1 cellular context compared by ENCODE assay signal in the genomic region with DNA sequence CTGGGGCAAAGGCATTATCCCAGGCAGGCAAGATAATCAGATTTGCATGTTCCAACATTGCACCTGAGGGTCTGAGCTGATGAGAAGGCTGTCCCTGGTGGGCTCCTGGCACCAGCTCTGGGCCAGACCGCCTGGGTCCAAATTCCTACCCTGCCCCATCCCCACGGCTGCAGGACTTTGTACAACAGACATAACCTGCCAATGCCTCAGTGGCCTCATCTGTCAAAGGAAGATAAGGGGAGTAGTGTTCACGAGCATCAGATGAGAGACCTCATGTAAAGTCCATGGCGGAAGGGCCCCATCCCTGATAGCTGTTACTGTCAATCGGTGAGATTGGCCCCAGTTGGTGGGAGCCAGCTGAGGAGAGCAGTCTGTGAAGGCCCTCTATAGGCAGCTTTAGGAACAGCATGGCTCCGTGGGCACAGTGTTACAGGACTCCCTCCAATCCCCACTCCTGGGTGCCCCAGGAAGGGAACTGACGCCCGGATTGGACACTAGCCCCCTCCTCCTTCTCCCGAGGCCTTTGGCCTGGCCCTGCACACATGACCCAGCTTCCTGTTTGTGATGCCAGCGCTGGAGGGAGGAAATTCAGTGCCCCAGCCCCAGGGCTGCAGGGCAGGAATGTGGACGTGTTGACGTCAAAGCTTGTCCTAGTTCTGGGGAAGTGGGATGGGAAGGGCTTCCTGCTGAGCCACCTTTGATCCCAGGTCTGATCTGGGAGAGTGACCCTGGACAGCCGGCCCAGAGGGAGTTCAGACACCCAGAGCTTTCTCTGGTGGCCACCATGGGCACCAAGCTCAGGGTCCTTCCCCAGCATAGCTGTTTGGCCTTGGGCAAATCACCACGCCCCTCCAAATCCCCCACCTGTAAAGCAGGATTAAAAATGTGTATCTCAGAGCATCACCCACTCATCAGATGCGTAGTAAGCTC.
TF ChIP-seq lines count a peak whose summit lies in the region.

No MANE protein-coding gene starts in this region.

TF ChIP-seq in HepG2, 621 proteins besides CTCF, POLR2A, EP300 and RAD21 (continued from another document and continues in another):
- TF ChIP-seq, protein P1, sequence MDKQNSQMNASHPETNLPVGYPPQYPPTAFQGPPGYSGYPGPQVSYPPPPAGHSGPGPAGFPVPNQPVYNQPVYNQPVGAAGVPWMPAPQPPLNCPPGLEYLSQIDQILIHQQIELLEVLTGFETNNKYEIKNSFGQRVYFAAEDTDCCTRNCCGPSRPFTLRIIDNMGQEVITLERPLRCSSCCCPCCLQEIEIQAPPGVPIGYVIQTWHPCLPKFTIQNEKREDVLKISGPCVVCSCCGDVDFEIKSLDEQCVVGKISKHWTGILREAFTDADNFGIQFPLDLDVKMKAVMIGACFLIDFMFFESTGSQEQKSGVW (CRISPR knock-in tag; IDR thresholded peaks at IDR 0.05; ENCODE audit: borderline replicate concordance), result no peak; the same call in 1 of the 2 replicates
- TF ChIP-seq KDM2A (CRISPR knock-in tag; IDR thresholded peaks at IDR 0.05; ENCODE audit: borderline replicate concordance, low read depth) (peak; percentile 53; the same call in 1 of the 2 replicates), DNMT1 (CRISPR knock-in tag; IDR thresholded peaks at IDR 0.05) (0 out of 2 replicates have a peak, but pooled peaks have one; percentile 39), YEATS4 (CRISPR knock-in tag; IDR thresholded peaks at IDR 0.05; ENCODE audit: borderline replicate concordance) (no peak), TCF7L2 (IDR thresholded peaks at IDR 0.05; ENCODE audit: low read depth, low read length) (no peak), CC2D1A (CRISPR knock-in tag; IDR thresholded peaks at IDR 0.05) (no peak), ZBTB38 (CRISPR knock-in tag; IDR thresholded peaks at IDR 0.05) (peak; percentile 78), POGZ (CRISPR knock-in tag; IDR thresholded peaks at IDR 0.05) (peak; percentile 49), ZBTB21 (CRISPR knock-in tag; IDR thresholded peaks at IDR 0.05) (peak; percentile 96), RFXANK (CRISPR knock-in tag; IDR thresholded peaks at IDR 0.05) (no peak), NCOR1 (IDR thresholded peaks at IDR 0.05; ENCODE audit: borderline replicate concordance, low read length) (peak; percentile 76; the same call in 1 of the 2 replicates), ZNF451 (CRISPR knock-in tag; IDR thresholded peaks at IDR 0.05) (0 out of 2 replicates have a peak, but pooled peaks have one; percentile 21), MIER3 (CRISPR knock-in tag; IDR thresholded peaks at IDR 0.05; ENCODE audit: borderline replicate concordance) (0 out of 2 replicates have a peak, but pooled peaks have one; percentile 47), KDM5B (CRISPR knock-in tag; IDR thresholded peaks at IDR 0.05; ENCODE audit: borderline replicate concordance) (peak; percentile 62; the same call in 1 of the 2 replicates), THYN1 (CRISPR knock-in tag; IDR thresholded peaks at IDR 0.05; ENCODE audit: borderline replicate concordance, low read depth) (no peak), ZNF552 (CRISPR knock-in tag; IDR thresholded peaks at IDR 0.05; ENCODE audit: borderline replicate concordance) (no peak), ZNF30 (CRISPR knock-in tag; IDR thresholded peaks at IDR 0.05) (no peak), ZFX (CRISPR knock-in tag; IDR thresholded peaks at IDR 0.05; ENCODE audit: low read depth) (peak; percentile 78), POLR2AphosphoS2 (IDR thresholded peaks at IDR 0.05; ENCODE audit: low read depth, low read length) (no peak), HNF4G (IDR thresholded peaks at IDR 0.05; ENCODE audit: borderline replicate concordance, low read depth, low read length) (0 out of 2 replicates have a peak, but pooled peaks have one; percentile 6), HNF4G (CRISPR knock-in tag; IDR thresholded peaks at IDR 0.05; ENCODE audit: borderline replicate concordance, low read depth) (peak; percentile 93; the same call in 1 of the 2 replicates), ARHGAP35 (CRISPR knock-in tag; IDR thresholded peaks at IDR 0.05; ENCODE audit: borderline replicate concordance) (no peak), ZSCAN20 (CRISPR knock-in tag; IDR thresholded peaks at IDR 0.05; ENCODE audit: borderline replicate concordance) (no peak), ZNF777 (CRISPR knock-in tag; IDR thresholded peaks at IDR 0.05) (peak; percentile 61), BRD4 (CRISPR knock-in tag; IDR thresholded peaks at IDR 0.05) (no peak), ZNF652 (CRISPR knock-in tag; IDR thresholded peaks at IDR 0.05; ENCODE audit: borderline replicate concordance, low read depth) (no peak; the same call in 1 of the 2 replicates), ZNF672 (CRISPR knock-in tag; IDR thresholded peaks at IDR 0.05) (no peak), NPAS2 (CRISPR knock-in tag; IDR thresholded peaks at IDR 0.05; ENCODE audit: borderline replicate concordance) (no peak), NFKBIZ (CRISPR knock-in tag; IDR thresholded peaks at IDR 0.05) (no peak)
- TF ChIP-seq, protein P2, sequence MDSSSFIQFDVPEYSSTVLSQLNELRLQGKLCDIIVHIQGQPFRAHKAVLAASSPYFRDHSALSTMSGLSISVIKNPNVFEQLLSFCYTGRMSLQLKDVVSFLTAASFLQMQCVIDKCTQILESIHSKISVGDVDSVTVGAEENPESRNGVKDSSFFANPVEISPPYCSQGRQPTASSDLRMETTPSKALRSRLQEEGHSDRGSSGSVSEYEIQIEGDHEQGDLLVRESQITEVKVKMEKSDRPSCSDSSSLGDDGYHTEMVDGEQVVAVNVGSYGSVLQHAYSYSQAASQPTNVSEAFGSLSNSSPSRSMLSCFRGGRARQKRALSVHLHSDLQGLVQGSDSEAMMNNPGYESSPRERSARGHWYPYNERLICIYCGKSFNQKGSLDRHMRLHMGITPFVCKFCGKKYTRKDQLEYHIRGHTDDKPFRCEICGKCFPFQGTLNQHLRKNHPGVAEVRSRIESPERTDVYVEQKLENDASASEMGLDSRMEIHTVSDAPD (CRISPR knock-in tag; IDR thresholded peaks at IDR 0.05), result no peak
- TF ChIP-seq, protein P3, sequence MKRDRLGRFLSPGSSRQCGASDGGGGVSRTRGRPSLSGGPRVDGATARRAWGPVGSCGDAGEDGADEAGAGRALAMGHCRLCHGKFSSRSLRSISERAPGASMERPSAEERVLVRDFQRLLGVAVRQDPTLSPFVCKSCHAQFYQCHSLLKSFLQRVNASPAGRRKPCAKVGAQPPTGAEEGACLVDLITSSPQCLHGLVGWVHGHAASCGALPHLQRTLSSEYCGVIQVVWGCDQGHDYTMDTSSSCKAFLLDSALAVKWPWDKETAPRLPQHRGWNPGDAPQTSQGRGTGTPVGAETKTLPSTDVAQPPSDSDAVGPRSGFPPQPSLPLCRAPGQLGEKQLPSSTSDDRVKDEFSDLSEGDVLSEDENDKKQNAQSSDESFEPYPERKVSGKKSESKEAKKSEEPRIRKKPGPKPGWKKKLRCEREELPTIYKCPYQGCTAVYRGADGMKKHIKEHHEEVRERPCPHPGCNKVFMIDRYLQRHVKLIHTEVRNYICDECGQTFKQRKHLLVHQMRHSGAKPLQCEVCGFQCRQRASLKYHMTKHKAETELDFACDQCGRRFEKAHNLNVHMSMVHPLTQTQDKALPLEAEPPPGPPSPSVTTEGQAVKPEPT (CRISPR knock-in tag; IDR thresholded peaks at IDR 0.05; ENCODE audit: low read depth), result no peak
- TF ChIP-seq, protein P4, sequence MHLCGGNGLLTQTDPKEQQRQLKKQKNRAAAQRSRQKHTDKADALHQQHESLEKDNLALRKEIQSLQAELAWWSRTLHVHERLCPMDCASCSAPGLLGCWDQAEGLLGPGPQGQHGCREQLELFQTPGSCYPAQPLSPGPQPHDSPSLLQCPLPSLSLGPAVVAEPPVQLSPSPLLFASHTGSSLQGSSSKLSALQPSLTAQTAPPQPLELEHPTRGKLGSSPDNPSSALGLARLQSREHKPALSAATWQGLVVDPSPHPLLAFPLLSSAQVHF (CRISPR knock-in tag; IDR thresholded peaks at IDR 0.05), result no peak
- TF ChIP-seq, protein P5, sequence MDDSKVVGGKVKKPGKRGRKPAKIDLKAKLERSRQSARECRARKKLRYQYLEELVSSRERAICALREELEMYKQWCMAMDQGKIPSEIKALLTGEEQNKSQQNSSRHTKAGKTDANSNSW (CRISPR knock-in tag; IDR thresholded peaks at IDR 0.05; ENCODE audit: borderline replicate concordance), result no peak
- TF ChIP-seq, protein P6, sequence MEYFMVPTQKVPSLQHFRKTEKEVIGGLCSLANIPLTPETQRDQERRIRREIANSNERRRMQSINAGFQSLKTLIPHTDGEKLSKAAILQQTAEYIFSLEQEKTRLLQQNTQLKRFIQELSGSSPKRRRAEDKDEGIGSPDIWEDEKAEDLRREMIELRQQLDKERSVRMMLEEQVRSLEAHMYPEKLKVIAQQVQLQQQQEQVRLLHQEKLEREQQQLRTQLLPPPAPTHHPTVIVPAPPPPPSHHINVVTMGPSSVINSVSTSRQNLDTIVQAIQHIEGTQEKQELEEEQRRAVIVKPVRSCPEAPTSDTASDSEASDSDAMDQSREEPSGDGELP (IDR thresholded peaks at IDR 0.05; ENCODE audit: borderline replicate concordance, low read depth), result peak; percentile 60; the same call in 1 of the 2 replicates
- TF ChIP-seq, protein P7, sequence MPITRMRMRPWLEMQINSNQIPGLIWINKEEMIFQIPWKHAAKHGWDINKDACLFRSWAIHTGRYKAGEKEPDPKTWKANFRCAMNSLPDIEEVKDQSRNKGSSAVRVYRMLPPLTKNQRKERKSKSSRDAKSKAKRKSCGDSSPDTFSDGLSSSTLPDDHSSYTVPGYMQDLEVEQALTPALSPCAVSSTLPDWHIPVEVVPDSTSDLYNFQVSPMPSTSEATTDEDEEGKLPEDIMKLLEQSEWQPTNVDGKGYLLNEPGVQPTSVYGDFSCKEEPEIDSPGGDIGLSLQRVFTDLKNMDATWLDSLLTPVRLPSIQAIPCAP (CRISPR knock-in tag; IDR thresholded peaks at IDR 0.05; ENCODE audit: low read depth), result no peak
- TF ChIP-seq, protein P8, sequence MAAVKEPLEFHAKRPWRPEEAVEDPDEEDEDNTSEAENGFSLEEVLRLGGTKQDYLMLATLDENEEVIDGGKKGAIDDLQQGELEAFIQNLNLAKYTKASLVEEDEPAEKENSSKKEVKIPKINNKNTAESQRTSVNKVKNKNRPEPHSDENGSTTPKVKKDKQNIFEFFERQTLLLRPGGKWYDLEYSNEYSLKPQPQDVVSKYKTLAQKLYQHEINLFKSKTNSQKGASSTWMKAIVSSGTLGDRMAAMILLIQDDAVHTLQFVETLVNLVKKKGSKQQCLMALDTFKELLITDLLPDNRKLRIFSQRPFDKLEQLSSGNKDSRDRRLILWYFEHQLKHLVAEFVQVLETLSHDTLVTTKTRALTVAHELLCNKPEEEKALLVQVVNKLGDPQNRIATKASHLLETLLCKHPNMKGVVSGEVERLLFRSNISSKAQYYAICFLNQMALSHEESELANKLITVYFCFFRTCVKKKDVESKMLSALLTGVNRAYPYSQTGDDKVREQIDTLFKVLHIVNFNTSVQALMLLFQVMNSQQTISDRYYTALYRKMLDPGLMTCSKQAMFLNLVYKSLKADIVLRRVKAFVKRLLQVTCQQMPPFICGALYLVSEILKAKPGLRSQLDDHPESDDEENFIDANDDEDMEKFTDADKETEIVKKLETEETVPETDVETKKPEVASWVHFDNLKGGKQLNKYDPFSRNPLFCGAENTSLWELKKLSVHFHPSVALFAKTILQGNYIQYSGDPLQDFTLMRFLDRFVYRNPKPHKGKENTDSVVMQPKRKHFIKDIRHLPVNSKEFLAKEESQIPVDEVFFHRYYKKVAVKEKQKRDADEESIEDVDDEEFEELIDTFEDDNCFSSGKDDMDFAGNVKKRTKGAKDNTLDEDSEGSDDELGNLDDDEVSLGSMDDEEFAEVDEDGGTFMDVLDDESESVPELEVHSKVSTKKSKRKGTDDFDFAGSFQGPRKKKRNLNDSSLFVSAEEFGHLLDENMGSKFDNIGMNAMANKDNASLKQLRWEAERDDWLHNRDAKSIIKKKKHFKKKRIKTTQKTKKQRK (IDR thresholded peaks at IDR 0.05; ENCODE audit: low read length), result no peak
- TF ChIP-seq, protein P9, sequence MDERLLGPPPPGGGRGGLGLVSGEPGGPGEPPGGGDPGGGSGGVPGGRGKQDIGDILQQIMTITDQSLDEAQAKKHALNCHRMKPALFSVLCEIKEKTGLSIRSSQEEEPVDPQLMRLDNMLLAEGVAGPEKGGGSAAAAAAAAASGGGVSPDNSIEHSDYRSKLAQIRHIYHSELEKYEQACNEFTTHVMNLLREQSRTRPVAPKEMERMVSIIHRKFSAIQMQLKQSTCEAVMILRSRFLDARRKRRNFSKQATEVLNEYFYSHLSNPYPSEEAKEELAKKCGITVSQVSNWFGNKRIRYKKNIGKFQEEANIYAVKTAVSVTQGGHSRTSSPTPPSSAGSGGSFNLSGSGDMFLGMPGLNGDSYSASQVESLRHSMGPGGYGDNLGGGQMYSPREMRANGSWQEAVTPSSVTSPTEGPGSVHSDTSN (CRISPR knock-in tag; IDR thresholded peaks at IDR 0.05), result no peak; the same call in 1 of the 2 replicates
- TF ChIP-seq, protein P10, sequence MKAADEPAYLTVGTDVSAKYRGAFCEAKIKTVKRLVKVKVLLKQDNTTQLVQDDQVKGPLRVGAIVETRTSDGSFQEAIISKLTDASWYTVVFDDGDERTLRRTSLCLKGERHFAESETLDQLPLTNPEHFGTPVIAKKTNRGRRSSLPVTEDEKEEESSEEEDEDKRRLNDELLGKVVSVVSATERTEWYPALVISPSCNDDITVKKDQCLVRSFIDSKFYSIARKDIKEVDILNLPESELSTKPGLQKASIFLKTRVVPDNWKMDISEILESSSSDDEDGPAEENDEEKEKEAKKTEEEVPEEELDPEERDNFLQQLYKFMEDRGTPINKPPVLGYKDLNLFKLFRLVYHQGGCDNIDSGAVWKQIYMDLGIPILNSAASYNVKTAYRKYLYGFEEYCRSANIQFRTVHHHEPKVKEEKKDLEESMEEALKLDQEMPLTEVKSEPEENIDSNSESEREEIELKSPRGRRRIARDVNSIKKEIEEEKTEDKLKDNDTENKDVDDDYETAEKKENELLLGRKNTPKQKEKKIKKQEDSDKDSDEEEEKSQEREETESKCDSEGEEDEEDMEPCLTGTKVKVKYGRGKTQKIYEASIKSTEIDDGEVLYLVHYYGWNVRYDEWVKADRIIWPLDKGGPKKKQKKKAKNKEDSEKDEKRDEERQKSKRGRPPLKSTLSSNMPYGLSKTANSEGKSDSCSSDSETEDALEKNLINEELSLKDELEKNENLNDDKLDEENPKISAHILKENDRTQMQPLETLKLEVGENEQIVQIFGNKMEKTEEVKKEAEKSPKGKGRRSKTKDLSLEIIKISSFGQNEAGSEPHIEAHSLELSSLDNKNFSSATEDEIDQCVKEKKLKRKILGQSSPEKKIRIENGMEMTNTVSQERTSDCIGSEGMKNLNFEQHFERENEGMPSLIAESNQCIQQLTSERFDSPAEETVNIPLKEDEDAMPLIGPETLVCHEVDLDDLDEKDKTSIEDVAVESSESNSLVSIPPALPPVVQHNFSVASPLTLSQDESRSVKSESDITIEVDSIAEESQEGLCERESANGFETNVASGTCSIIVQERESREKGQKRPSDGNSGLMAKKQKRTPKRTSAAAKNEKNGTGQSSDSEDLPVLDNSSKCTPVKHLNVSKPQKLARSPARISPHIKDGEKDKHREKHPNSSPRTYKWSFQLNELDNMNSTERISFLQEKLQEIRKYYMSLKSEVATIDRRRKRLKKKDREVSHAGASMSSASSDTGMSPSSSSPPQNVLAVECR (CRISPR knock-in tag; IDR thresholded peaks at IDR 0.05; ENCODE audit: borderline replicate concordance), result peak; percentile 42; the same call in 1 of the 2 replicates
- TF ChIP-seq, protein P11, sequence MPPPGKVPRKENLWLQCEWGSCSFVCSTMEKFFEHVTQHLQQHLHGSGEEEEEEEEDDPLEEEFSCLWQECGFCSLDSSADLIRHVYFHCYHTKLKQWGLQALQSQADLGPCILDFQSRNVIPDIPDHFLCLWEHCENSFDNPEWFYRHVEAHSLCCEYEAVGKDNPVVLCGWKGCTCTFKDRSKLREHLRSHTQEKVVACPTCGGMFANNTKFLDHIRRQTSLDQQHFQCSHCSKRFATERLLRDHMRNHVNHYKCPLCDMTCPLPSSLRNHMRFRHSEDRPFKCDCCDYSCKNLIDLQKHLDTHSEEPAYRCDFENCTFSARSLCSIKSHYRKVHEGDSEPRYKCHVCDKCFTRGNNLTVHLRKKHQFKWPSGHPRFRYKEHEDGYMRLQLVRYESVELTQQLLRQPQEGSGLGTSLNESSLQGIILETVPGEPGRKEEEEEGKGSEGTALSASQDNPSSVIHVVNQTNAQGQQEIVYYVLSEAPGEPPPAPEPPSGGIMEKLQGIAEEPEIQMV (CRISPR knock-in tag; IDR thresholded peaks at IDR 0.05; ENCODE audit: low read depth), result no peak
